Comparison of ENCODE assay signal across 9 cellular contexts in genomic region chr11:67056267-67056639, GRCh38.
DNase-seq lines count a peak whose midpoint lies in the region; ATAC-seq and TF ChIP-seq lines count a peak whose summit lies in the region.
"Had no signal": no experiment of that assay in that cellular context is flagged by ENCODE, and none has a peak within 500 bp of the region (broad histone marks: within the 10 kb centered on the region; RNA-seq: fewer than 3 reads in every experiment).

No MANE protein-coding gene starts in this region.

- ATAC-seq in HG03175 (IDR thresholded peaks at IDR 0.05; ENCODE audit: unreplicated experiment) (no peak), HG03378 (IDR thresholded peaks at IDR 0.05; ENCODE audit: unreplicated experiment) (no peak), HG02759 (IDR thresholded peaks at IDR 0.05; ENCODE audit: unreplicated experiment) (no peak)

- no peak for TF ChIP-seq CTCF in GM10266 (IDR thresholded peaks at IDR 0.05; ENCODE audit: control insufficient read depth, insufficient read depth, low read depth, missing control alignments)
- no peak for TF ChIP-seq CTCF in VCaP (conservative IDR thresholded peaks at IDR 0.05)
- no peak for TF ChIP-seq CTCF in fibroblast of pulmonary artery (IDR thresholded peaks at IDR 0.05; ENCODE audit: low read length, missing control alignments)
- no peak for TF ChIP-seq CTCF in retinal pigment epithelial cell (conservative IDR thresholded peaks at IDR 0.05; ENCODE audit: low read depth, low read length)
- no peak for TF ChIP-seq CTCF in GM13976 (IDR thresholded peaks at IDR 0.05; ENCODE audit: borderline replicate concordance, control extremely low read depth, extremely low read depth, insufficient read depth, missing control alignments)

- peak; percentile 46 for DNase-seq in GM10266 (ENCODE audit: extremely low spot score)
- no peak for DNase-seq in fibroblast of pulmonary artery (ENCODE audit: low read depth)
- DNase-seq in retinal pigment epithelial cell (ENCODE audit: low read depth) = no peak
- DNase-seq in GM13976 (ENCODE audit: low spot score) = no peak

- in situ Hi-C loops in GM13976 (cut with MboI; ENCODE audit: low sequenced_read_pairs, unreplicated experiment) = no loop called here

- H3K27ac ChIP-seq in VCaP = peak overlapping the region; percentile 88

- H3K4me3 ChIP-seq in fibroblast of pulmonary artery (replicated peaks; ENCODE audit: low read depth, low read length) = peak overlapping the region; percentile 50
- H3K4me3 ChIP-seq in retinal pigment epithelial cell (ENCODE audit: low read length) = peak overlapping the region; percentile 57
- H3K4me3 ChIP-seq: mucosa of descending colon had no signal
